2 cellular contexts compared by ENCODE assay signal in the genomic region with DNA sequence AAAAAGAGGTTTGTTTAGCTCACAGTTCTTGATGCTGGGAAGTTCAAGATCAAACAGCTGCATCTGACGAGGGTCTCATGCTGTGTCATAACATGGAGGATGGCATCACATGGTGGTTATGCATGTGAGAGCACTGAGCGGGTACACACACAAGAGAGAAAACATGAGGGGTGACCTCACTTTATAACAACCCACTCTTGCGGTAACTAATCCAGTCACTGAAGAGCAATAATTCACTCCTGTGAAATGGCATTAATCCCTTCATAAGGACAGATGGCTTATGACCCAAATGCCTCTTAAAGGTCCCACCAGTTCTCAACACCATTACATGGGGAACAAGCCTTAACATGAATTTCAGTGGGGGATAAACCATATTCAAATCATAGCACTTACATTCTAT.
A peak's percentile ranks its signal among the peaks of the same experiment; 100 is the strongest.
TF ChIP-seq lines count a peak whose summit lies in the region.

No MANE protein-coding gene starts in this region.

TF ChIP-seq in HEK293, 187 proteins besides CTCF, POLR2A, EP300 and RAD21:
- TF ChIP-seq, protein P1, sequence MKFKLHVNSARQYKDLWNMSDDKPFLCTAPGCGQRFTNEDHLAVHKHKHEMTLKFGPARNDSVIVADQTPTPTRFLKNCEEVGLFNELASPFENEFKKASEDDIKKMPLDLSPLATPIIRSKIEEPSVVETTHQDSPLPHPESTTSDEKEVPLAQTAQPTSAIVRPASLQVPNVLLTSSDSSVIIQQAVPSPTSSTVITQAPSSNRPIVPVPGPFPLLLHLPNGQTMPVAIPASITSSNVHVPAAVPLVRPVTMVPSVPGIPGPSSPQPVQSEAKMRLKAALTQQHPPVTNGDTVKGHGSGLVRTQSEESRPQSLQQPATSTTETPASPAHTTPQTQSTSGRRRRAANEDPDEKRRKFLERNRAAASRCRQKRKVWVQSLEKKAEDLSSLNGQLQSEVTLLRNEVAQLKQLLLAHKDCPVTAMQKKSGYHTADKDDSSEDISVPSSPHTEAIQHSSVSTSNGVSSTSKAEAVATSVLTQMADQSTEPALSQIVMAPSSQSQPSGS (tag by site-specific recombination; IDR thresholded peaks at IDR 0.05; ENCODE audit: low read depth): peak; percentile 39; the same call in 1 of the 2 replicates
- 0 out of 2 replicates have a peak, but pooled peaks have one; percentile 11 for TF ChIP-seq OSR2 (tag by site-specific recombination; IDR thresholded peaks at IDR 0.05)
- TF ChIP-seq ZNF629 (tag by site-specific recombination; IDR thresholded peaks at IDR 0.05): peak; percentile 54; the same call in 1 of the 2 replicates
- no peak for TF ChIP-seq ZNF555 (tag by site-specific recombination; conservative IDR thresholded peaks at IDR 0.05)
- no peak for TF ChIP-seq ZNF837 (tag by site-specific recombination; IDR thresholded peaks at IDR 0.05)
- TF ChIP-seq ZBTB21 (tag by site-specific recombination; IDR thresholded peaks at IDR 0.05): peak; percentile 81
- peak; percentile 31 for TF ChIP-seq ZFHX2 (tag by site-specific recombination; conservative IDR thresholded peaks at IDR 0.05)
- peak; percentile 39; the same call in 1 of the 2 replicates for TF ChIP-seq ZNF366 (tag by site-specific recombination; conservative IDR thresholded peaks at IDR 0.05)
- no peak for TF ChIP-seq ZBTB8A (tag by site-specific recombination; IDR thresholded peaks at IDR 0.05)
- TF ChIP-seq SP7 (tag by site-specific recombination; IDR thresholded peaks at IDR 0.05): peak; percentile 85
- peak; percentile 21; the same call in 1 of the 2 replicates for TF ChIP-seq FEZF1 (tag by site-specific recombination; IDR thresholded peaks at IDR 0.05)
- TF ChIP-seq ZNF112 (tag by site-specific recombination; IDR thresholded peaks at IDR 0.05): no peak
- peak; percentile 15; the same call in 1 of the 2 replicates for TF ChIP-seq ZNF558 (tag by site-specific recombination; IDR thresholded peaks at IDR 0.05)
- no peak for TF ChIP-seq ZNF747 (tag by site-specific recombination; IDR thresholded peaks at IDR 0.05)

TF ChIP-seq in GM12878, 131 proteins besides CTCF, POLR2A, EP300 and RAD21:
- TF ChIP-seq, protein P2, sequence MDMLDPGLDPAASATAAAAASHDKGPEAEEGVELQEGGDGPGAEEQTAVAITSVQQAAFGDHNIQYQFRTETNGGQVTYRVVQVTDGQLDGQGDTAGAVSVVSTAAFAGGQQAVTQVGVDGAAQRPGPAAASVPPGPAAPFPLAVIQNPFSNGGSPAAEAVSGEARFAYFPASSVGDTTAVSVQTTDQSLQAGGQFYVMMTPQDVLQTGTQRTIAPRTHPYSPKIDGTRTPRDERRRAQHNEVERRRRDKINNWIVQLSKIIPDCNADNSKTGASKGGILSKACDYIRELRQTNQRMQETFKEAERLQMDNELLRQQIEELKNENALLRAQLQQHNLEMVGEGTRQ (IDR thresholded peaks at IDR 0.05; ENCODE audit: borderline replicate concordance, low read depth, low read length): no peak
- TF ChIP-seq BHLHE40 (IDR thresholded peaks at IDR 0.05; ENCODE audit: borderline replicate concordance in 1 of 2, low read depth in 2 of 2, low read length in 1 of 2) (peak in 1 of 2 experiments; percentile 47; a peak in 2 of 4 replicates), IKZF2 (IDR thresholded peaks at IDR 0.05) (no peak)
TF ChIP-seq in GM12878: peak in this region for 1.
